ENCODE assay signal across 10 cellular contexts in genomic region chr6:52573295-52573694, GRCh38. TPM values are rescaled to one million over a fixed set of nuclear protein-coding genes. Genes with fewer than 3 reads are reported as not detected.
DNase-seq lines count a peak whose midpoint lies in the region; ATAC-seq and TF ChIP-seq lines count a peak whose summit lies in the region.
"Had no signal": no experiment of that assay in that cellular context is flagged by ENCODE, and none has a peak within 500 bp of the region (broad histone marks: within the 10 kb centered on the region; RNA-seq: fewer than 3 reads in every experiment).

No MANE protein-coding gene starts in this region.

- H3K27me3 Mint-ChIP-seq in endothelial cell (ENCODE audit: unreplicated experiment) (peaks cover 23% of the 10 kb centered on the region), nephron progenitor cell (ENCODE audit: low read depth, poor library complexity) (peaks cover 8% of the 10 kb centered on the region)

- TF ChIP-seq CTCF in endothelial cell (IDR thresholded peaks at IDR 0.05; ENCODE audit: unreplicated experiment) (no peak), nephron progenitor cell (IDR thresholded peaks at IDR 0.05) (no peak)

- H3K4me1 Mint-ChIP-seq in endothelial cell (ENCODE audit: unreplicated experiment) = peaks cover 67% of the 10 kb centered on the region
- peaks cover 81% of the 10 kb centered on the region for H3K4me1 Mint-ChIP-seq in nephron progenitor cell

- ATAC-seq in HG03520 (IDR thresholded peaks at IDR 0.05; ENCODE audit: unreplicated experiment) (no peak), GM19455 (IDR thresholded peaks at IDR 0.05; ENCODE audit: unreplicated experiment) (no peak), GM18858 (IDR thresholded peaks at IDR 0.05; ENCODE audit: unreplicated experiment) (no peak)

- no peaks in the 10 kb centered on the region for H3K9me3 Mint-ChIP-seq in endothelial cell (ENCODE audit: unreplicated experiment)
- no peaks in the 10 kb centered on the region for H3K9me3 Mint-ChIP-seq in nephron progenitor cell

- H3K4me3 Mint-ChIP-seq in endothelial cell (ENCODE audit: unreplicated experiment) (no peak overlapping the region), nephron progenitor cell (peak overlapping the region; percentile 62)

- H3K36me3 Mint-ChIP-seq in endothelial cell (ENCODE audit: low read depth, unreplicated experiment) = peaks cover 3% of the 10 kb centered on the region
- peaks cover 4% of the 10 kb centered on the region for H3K36me3 Mint-ChIP-seq in nephron progenitor cell (ENCODE audit: low read depth)

- DNase-seq in AG20443 (ENCODE audit: low spot score) = peak; percentile 54
- peak; percentile 78 for DNase-seq in M059J (ENCODE audit: low read depth)
- no peak for DNase-seq in endothelial cell (ENCODE audit: low spot score)
- DNase-seq in nephron progenitor cell = peak; percentile 16
- no peak for DNase-seq in activated CD4-positive, alpha-beta T cell treated with anti-CD3 and anti-CD28 coated beads for 4 hours
- DNase-seq: OCI-M1; stimulated activated CD4-positive, alpha-beta T cell treated with anti-CD3 and anti-CD28 coated beads, Interleukin-2, amount 100 ng/mL, for 24 hours had no signal

- H3K27ac Mint-ChIP-seq in endothelial cell (ENCODE audit: unreplicated experiment) (peak overlapping the region; percentile 95), nephron progenitor cell (peak overlapping the region; percentile 75)

RNA-seq across cellular contexts. Expression of gene TRAM2, which starts 3.6 kb away (rescaled TPM):
- total RNA-seq in M059J (2014; rRNA removed; shearing (Covaris generic)) = 116 and 176 TPM in 2 replicates
- total RNA-seq in endothelial cell (ENCODE audit: unreplicated experiment) = 29.4 TPM

Comparison
In these comparisons a context has a peak if more than half of its experiments do, and no peak if none do; other contexts are left out.
1. DNase-seq: peak in AG20443 (single experiment), M059J (single experiment) and nephron progenitor cell (single experiment); none in endothelial cell (single experiment) and activated CD4-positive, alpha-beta T cell treated with anti-CD3 and anti-CD28 coated beads for 4 hours (0 of 2).